ENCODE assay signal across 10 cellular contexts in the genomic region with DNA sequence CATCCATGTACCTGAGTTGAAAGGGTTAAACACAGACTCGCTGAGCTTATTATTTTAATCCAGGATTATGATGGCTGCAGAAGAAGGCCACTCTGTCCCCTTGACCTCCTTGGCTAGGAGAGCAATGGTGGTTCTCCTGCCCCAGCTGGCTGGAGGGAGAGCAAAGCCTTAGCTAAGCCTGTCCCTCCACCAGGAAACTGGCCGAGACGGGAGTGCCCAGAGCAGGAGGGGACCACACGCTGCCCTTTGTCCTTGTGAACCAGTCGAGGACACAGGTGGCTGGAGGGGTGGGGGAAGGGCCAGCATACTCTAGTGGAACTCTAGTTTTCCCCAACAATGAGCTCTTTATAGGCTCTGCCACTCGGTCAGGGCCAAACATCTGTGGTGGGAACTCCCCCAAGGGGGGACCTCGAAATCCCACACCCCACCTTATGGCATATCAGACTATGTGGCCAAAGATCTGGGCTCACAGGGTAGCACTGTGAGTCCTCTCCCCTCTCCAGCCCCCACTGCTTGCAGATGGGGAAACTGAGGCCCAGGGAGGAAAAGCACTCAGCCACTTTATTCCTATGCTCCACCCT. TPM values are rescaled to one million over a fixed set of nuclear protein-coding genes. Genes with fewer than 3 reads are reported as not detected.
A peak's percentile ranks its signal among the peaks of the same experiment; 100 is the strongest.
DNase-seq lines count a peak whose midpoint lies in the region; TF ChIP-seq lines count a peak whose summit lies in the region.
"Had no signal": no experiment of that assay in that cellular context is flagged by ENCODE, and none has a peak within 500 bp of the region (broad histone marks: within the 10 kb centered on the region; RNA-seq: fewer than 3 reads in every experiment).

No MANE protein-coding gene starts in this region.

- H3K36me3 ChIP-seq in liver (ENCODE audit: control insufficient read depth in 4 of 4, insufficient read depth in 3 of 4, low read depth in 1 of 4, low read length in 3 of 4) (no peaks in the 10 kb centered on the region), sigmoid colon (peaks cover 0 to 6% (median 0%) of the 10 kb centered on the region in 4 donors), brain microvascular endothelial cell (replicated peaks) (no peaks in the 10 kb centered on the region)

- TF ChIP-seq EP300 in sigmoid colon (IDR thresholded peaks at IDR 0.05), result no peak

- H3K9ac ChIP-seq in liver (ENCODE audit: low read depth in 1 of 2, low read length in 2 of 2), result no peak overlapping the region

- WGBS in liver, result 34% methylated on average over 7 of the region's 7 CpGs
- WGBS in sigmoid colon, 2 donors, result 15 to 67% methylated on average over 7 of the region's 7 CpGs

- H3K9me3 ChIP-seq in liver (ENCODE audit: control insufficient read depth in 4 of 4, low read length in 3 of 4) (no peaks in the 10 kb centered on the region), sigmoid colon (no peaks in the 10 kb centered on the region)

- no peak for TF ChIP-seq RAD21 in liver (IDR thresholded peaks at IDR 0.05)

- H3K4me1 ChIP-seq in liver (ENCODE audit: control insufficient read depth in 4 of 4, insufficient read depth in 4 of 4, low read length in 3 of 4) (peaks cover 1 to 11% (median 4%) of the 10 kb centered on the region in 4 donors), sigmoid colon (peaks cover 0 to 53% (median 46%) of the 10 kb centered on the region in 4 donors)

- intact Hi-C loops in dorsolateral prefrontal cortex (cut with DNase I), result loop anchor here in 1 of 2 donors (2.0 kb wide), 2 partner anchors 43 to 97 kb away; partner anchors contain the start of gene STX6
- intact Hi-C loops in sigmoid colon (cut with DNase I), result loop anchor here (2.0 kb wide), 1 partner anchor 15 kb away; no protein-coding TSS in a partner anchor

- H3K4me3 ChIP-seq in dorsolateral prefrontal cortex (peak overlapping the region in 14 of 59 donors; percentile 2 to 47 (median 20)), liver (ENCODE audit: low read depth in 1 of 3, low read length in 3 of 3) (no peak overlapping the region), sigmoid colon (no peak overlapping the region), brain microvascular endothelial cell (ENCODE audit: low read depth, low read length) (no peak overlapping the region)

- TF ChIP-seq POLR2A in sigmoid colon (IDR thresholded peaks at IDR 0.05), result no peak

- no peaks in the 10 kb centered on the region for H3K27me3 ChIP-seq in dorsolateral prefrontal cortex
- H3K27me3 ChIP-seq in liver (ENCODE audit: control insufficient read depth in 4 of 4, insufficient read depth in 4 of 4, low read length in 3 of 4), result no peaks in the 10 kb centered on the region
- no peaks in the 10 kb centered on the region for H3K27me3 ChIP-seq in sigmoid colon
- H3K27me3 ChIP-seq in brain microvascular endothelial cell (replicated peaks), result no peaks in the 10 kb centered on the region

- DNase-seq in HuH-7 (ENCODE audit: low spot score) (peak; percentile 83), dorsolateral prefrontal cortex (peak in 9 of 10 donors; percentile 76 to 95 (median 86)), sigmoid colon (no peak), DMS53 treated with DMSO at 0.1 percent for 48 hours (lab: John Stamatoyannopoulos, UW; ENCODE audit: unreplicated experiment) (no peak), SW480 (ENCODE audit: low spot score) (no peak), brain microvascular endothelial cell (no peak)
- no peak for DNase-seq in stimulated activated CD4-positive, alpha-beta T cell treated with anti-CD3 and anti-CD28 coated beads, Interleukin-2, amount 100 ng/mL, for 48 hours
- DNase-seq: activated T-cell treated with anti-CD3 and anti-CD28 coated beads, Interleukin-2, amount 50 U/mL, for 72 hours; NCI-H510A treated with DMSO at 0.1 percent for 48 hours had no signal

- H3K27ac ChIP-seq in dorsolateral prefrontal cortex (peak overlapping the region; percentile 86 to 99 (median 97)), liver (ENCODE audit: low read depth in 1 of 2, low read length in 2 of 2) (no peak overlapping the region), sigmoid colon (peak overlapping the region; percentile 80 to 89 (median 86)), brain microvascular endothelial cell (no peak overlapping the region)

- TF ChIP-seq CTCF in dorsolateral prefrontal cortex (IDR thresholded peaks at IDR 0.05 in 54 of 56, conservative IDR thresholded peaks at IDR 0.05 in 2 of 56; ENCODE audit: low read depth in 1 of 56, partially characterized antibody in 56 of 56) (peak in 2 of 56 donors; percentile 20 to 24), liver (IDR thresholded peaks at IDR 0.05; ENCODE audit: low read depth, low read length, missing input control) (no peak), sigmoid colon (IDR thresholded peaks at IDR 0.05) (no peak), brain microvascular endothelial cell (IDR thresholded peaks at IDR 0.05; ENCODE audit: low read depth, low read length, missing control alignments) (no peak)

- in situ Hi-C loops in brain microvascular endothelial cell (cut with HindIII; ENCODE audit: low pct_ligation_motif_present, low sequenced_read_pairs), result no loop called here

TF ChIP-seq in liver, 16 proteins besides CTCF, POLR2A, EP300 and RAD21:
- TF ChIP-seq TAF1 (conservative IDR thresholded peaks at IDR 0.05) (no peak), ATF3 (IDR thresholded peaks at IDR 0.05) (no peak), SP1 (IDR thresholded peaks at IDR 0.05) (peak; percentile 63), ZBTB33 (IDR thresholded peaks at IDR 0.05) (no peak), HNF4A (conservative IDR thresholded peaks at IDR 0.05) (peak; percentile 58 to 59), RXRA (IDR thresholded peaks at IDR 0.05) (peak; percentile 50 to 78), YY1 (IDR thresholded peaks at IDR 0.05) (no peak), NR2F2 (IDR thresholded peaks at IDR 0.05) (no peak)
- TF ChIP-seq, protein P1, sequence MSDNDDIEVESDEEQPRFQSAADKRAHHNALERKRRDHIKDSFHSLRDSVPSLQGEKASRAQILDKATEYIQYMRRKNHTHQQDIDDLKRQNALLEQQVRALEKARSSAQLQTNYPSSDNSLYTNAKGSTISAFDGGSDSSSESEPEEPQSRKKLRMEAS (IDR thresholded peaks at IDR 0.05), result no peak
- TF ChIP-seq, protein P2, sequence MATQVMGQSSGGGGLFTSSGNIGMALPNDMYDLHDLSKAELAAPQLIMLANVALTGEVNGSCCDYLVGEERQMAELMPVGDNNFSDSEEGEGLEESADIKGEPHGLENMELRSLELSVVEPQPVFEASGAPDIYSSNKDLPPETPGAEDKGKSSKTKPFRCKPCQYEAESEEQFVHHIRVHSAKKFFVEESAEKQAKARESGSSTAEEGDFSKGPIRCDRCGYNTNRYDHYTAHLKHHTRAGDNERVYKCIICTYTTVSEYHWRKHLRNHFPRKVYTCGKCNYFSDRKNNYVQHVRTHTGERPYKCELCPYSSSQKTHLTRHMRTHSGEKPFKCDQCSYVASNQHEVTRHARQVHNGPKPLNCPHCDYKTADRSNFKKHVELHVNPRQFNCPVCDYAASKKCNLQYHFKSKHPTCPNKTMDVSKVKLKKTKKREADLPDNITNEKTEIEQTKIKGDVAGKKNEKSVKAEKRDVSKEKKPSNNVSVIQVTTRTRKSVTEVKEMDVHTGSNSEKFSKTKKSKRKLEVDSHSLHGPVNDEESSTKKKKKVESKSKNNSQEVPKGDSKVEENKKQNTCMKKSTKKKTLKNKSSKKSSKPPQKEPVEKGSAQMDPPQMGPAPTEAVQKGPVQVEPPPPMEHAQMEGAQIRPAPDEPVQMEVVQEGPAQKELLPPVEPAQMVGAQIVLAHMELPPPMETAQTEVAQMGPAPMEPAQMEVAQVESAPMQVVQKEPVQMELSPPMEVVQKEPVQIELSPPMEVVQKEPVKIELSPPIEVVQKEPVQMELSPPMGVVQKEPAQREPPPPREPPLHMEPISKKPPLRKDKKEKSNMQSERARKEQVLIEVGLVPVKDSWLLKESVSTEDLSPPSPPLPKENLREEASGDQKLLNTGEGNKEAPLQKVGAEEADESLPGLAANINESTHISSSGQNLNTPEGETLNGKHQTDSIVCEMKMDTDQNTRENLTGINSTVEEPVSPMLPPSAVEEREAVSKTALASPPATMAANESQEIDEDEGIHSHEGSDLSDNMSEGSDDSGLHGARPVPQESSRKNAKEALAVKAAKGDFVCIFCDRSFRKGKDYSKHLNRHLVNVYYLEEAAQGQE (IDR thresholded peaks at IDR 0.05), result no peak

RNA-seq across cellular contexts. Expression of gene KIAA1614, which starts 12.9 kb away (rescaled TPM):
- total RNA-seq in dorsolateral prefrontal cortex (10 to 100 TPM in 107 of 120 experiments, 1 to 10 TPM in 13; 6.4 to 28.8 (median 14.1) TPM), liver (1 to 10 TPM in 1 of 2 donors, under 1 TPM in 1; 0.50 to 1.1 TPM), sigmoid colon (10 to 100 TPM in 2 of 4 donors, 1 to 10 TPM in 2; 6.3 to 14.8 (median 10.5) TPM)
- polyA plus RNA-seq in liver (under 1 TPM; 0.21 to 0.29 TPM), sigmoid colon (1 to 10 TPM; 1.2 to 2.0 (median 1.8) TPM)

Comparison
In these comparisons a context has a peak if more than half of its experiments do, and no peak if none do; other contexts are left out.
1. DNase-seq: peak in HuH-7 (single experiment) and dorsolateral prefrontal cortex (9 of 10); none in sigmoid colon (single experiment), DMS53 treated with DMSO at 0.1 percent for 48 hours (single experiment), stimulated activated CD4-positive, alpha-beta T cell treated with anti-CD3 and anti-CD28 coated beads, Interleukin-2, amount 100 ng/mL, for 48 hours (0 of 2), SW480 (single experiment) and brain microvascular endothelial cell (single experiment).
2. H3K27ac ChIP-seq: peak in dorsolateral prefrontal cortex (59 of 59) and sigmoid colon (4 of 4); none in liver (0 of 2) and brain microvascular endothelial cell (single experiment).